Comparison of ENCODE assay signal across 9 cellular contexts in genomic region chr1:16535487-16535886, GRCh38. TPM values are rescaled to one million over a fixed set of nuclear protein-coding genes. Genes with fewer than 3 reads are reported as not detected.
DNase-seq lines count a peak whose midpoint lies in the region; ATAC-seq, FAIRE-seq and TF ChIP-seq lines count a peak whose summit lies in the region.
"Not testable (repeated sequence)": the region's sequence is repeated elsewhere in the genome, so short reads cannot be mapped to it uniquely, and the experiment has no call there.
"Had no signal": no experiment of that assay in that cellular context is flagged by ENCODE, and none has a peak within 500 bp of the region (broad histone marks: within the 10 kb centered on the region; RNA-seq: fewer than 3 reads in every experiment).

No MANE protein-coding gene starts in this region.

- peak; percentile 2 to 43 for ATAC-seq in natural killer cell treated with Interleukin-12 subunit alpha and Interleukin-12 subunit beta and Interleukin-15 and Interleukin-18, amount 100 ng/mL, for 72 hours

- H3K4me1 Mint-ChIP-seq in glutamatergic neuron (ENCODE audit: low read depth, unreplicated experiment): peaks cover 16% of the 10 kb centered on the region
- H3K4me1 Mint-ChIP-seq in natural killer cell treated with Interleukin-12 subunit alpha and Interleukin-12 subunit beta and Interleukin-15 and Interleukin-18, amount 100 ng/mL, for 72 hours (ENCODE audit: low read depth in 2 of 2): not testable (repeated sequence)

- intact Hi-C loops in kidney (cut with DNase I): not testable (repeated sequence)

- not testable (repeated sequence) for FAIRE-seq in kidney (lab: Jason Lieb, UNC)

- H3K27me3 ChIP-seq in H7 (ENCODE audit: control insufficient read depth, insufficient read depth, low read length): peaks cover 16% of the 10 kb centered on the region

- not testable (repeated sequence) for TF ChIP-seq CTCF in glutamatergic neuron (IDR thresholded peaks at IDR 0.05; ENCODE audit: partially characterized antibody, unreplicated experiment); kidney (IDR thresholded peaks at IDR 0.05; ENCODE audit: borderline replicate concordance, extremely low read depth, insufficient read depth)

- H3K9ac ChIP-seq in kidney (ENCODE audit: low read length in 2 of 2): not testable (repeated sequence)

- not testable (repeated sequence) for H3K27ac Mint-ChIP-seq in glutamatergic neuron (ENCODE audit: unreplicated experiment); natural killer cell treated with Interleukin-12 subunit alpha and Interleukin-12 subunit beta and Interleukin-15 and Interleukin-18, amount 100 ng/mL, for 72 hours

- H3K9me3 ChIP-seq in kidney (ENCODE audit: control insufficient read depth in 1 of 2, low read length in 2 of 2): not testable (repeated sequence)

- not testable (repeated sequence) for H3K36me3 ChIP-seq in H7 (replicated peaks; ENCODE audit: control insufficient read depth, insufficient read depth, low read length); kidney (ENCODE audit: control insufficient read depth in 1 of 2, insufficient read depth in 2 of 2, low read length in 2 of 2)

- DNase-seq in H7; natural killer cell treated with Interleukin-12 subunit alpha and Interleukin-12 subunit beta and Interleukin-15 and Interleukin-18, amount 100 ng/mL, for 72 hours (ENCODE audit: low spot score); skeletal muscle cell (ENCODE audit: low read depth): not testable (repeated sequence)
- peak; percentile 33 for DNase-seq in activated T-cell treated with anti-CD3 and anti-CD28 coated beads, Interleukin-2, amount 50 U/mL, for 1 hour
- DNase-seq in cerebellar cortex (ENCODE audit: low spot score) (peak; percentile 53), glutamatergic neuron (peak; percentile 34), kidney (peak; percentile 55)

- H3K36me3 Mint-ChIP-seq in glutamatergic neuron (ENCODE audit: unreplicated experiment); natural killer cell treated with Interleukin-12 subunit alpha and Interleukin-12 subunit beta and Interleukin-15 and Interleukin-18, amount 100 ng/mL, for 72 hours: not testable (repeated sequence)

- peaks cover 10% of the 10 kb centered on the region for H3K27me3 Mint-ChIP-seq in glutamatergic neuron (ENCODE audit: unreplicated experiment)
- H3K27me3 Mint-ChIP-seq in natural killer cell treated with Interleukin-12 subunit alpha and Interleukin-12 subunit beta and Interleukin-15 and Interleukin-18, amount 100 ng/mL, for 72 hours: peaks cover 25 to 30% of the 10 kb centered on the region in 2 donors

- H3K4me3 ChIP-seq in H7 (ENCODE audit: insufficient read depth, low read depth, low read length): peak overlapping the region; percentile 60
- not testable (repeated sequence) for H3K4me3 ChIP-seq in kidney (ENCODE audit: low read length in 2 of 2)
- H3K4me3 ChIP-seq in skeletal muscle cell (ENCODE audit: low read depth, low read length): peak overlapping the region; percentile 29

- H3K4me1 ChIP-seq in kidney (ENCODE audit: control insufficient read depth in 1 of 2, insufficient read depth in 1 of 2, low read depth in 1 of 2, low read length in 2 of 2): not testable (repeated sequence)

- peak overlapping the region; percentile 75 for H3K4me3 Mint-ChIP-seq in glutamatergic neuron (ENCODE audit: unreplicated experiment)
- H3K4me3 Mint-ChIP-seq in natural killer cell treated with Interleukin-12 subunit alpha and Interleukin-12 subunit beta and Interleukin-15 and Interleukin-18, amount 100 ng/mL, for 72 hours: not testable (repeated sequence)

- H3K27ac ChIP-seq in kidney (ENCODE audit: low read depth in 2 of 2, low read length in 2 of 2): not testable (repeated sequence)

- H3K9me3 Mint-ChIP-seq in glutamatergic neuron (ENCODE audit: unreplicated experiment); natural killer cell treated with Interleukin-12 subunit alpha and Interleukin-12 subunit beta and Interleukin-15 and Interleukin-18, amount 100 ng/mL, for 72 hours: not testable (repeated sequence)

RNA-seq across cellular contexts. Expression of gene RNU1-1, which starts 21.4 kb away (rescaled TPM):
- total RNA-seq in H7 (2014; rRNA removed; shearing (Covaris generic)): under 0.01 TPM in 2 replicates
- 3,598 TPM for total RNA-seq in glutamatergic neuron (ENCODE audit: unreplicated experiment)
- 8,605 TPM for total RNA-seq in kidney
- 26.8 TPM for polyA plus RNA-seq in kidney (ENCODE audit: insufficient read depth, low read depth, low replicate concordance)
- total RNA-seq in natural killer cell treated with Interleukin-12 subunit alpha and Interleukin-12 subunit beta and Interleukin-15 and Interleukin-18, amount 100 ng/mL, for 72 hours: 1,000 to 10,000 TPM; 1,591 to 3,879 TPM
- polyA plus RNA-seq: BJ, lung had no signal

Comparison
In these comparisons a context has a peak if more than half of its experiments do, and no peak if none do; other contexts are left out.
1. RNA of gene RNU1-1, which starts 21.4 kb away (total RNA-seq): 8,605 TPM in kidney (single experiment), 1,591 to 3,879 TPM in natural killer cell treated with Interleukin-12 subunit alpha and Interleukin-12 subunit beta and Interleukin-15 and Interleukin-18, amount 100 ng/mL, for 72 hours and 3,598 TPM in glutamatergic neuron (single experiment); under 0.01 TPM in H7; every median in the first group is over 1,000 times any median in the second.